Comparison of ENCODE assay signal across 8 cellular contexts in the genomic region with DNA sequence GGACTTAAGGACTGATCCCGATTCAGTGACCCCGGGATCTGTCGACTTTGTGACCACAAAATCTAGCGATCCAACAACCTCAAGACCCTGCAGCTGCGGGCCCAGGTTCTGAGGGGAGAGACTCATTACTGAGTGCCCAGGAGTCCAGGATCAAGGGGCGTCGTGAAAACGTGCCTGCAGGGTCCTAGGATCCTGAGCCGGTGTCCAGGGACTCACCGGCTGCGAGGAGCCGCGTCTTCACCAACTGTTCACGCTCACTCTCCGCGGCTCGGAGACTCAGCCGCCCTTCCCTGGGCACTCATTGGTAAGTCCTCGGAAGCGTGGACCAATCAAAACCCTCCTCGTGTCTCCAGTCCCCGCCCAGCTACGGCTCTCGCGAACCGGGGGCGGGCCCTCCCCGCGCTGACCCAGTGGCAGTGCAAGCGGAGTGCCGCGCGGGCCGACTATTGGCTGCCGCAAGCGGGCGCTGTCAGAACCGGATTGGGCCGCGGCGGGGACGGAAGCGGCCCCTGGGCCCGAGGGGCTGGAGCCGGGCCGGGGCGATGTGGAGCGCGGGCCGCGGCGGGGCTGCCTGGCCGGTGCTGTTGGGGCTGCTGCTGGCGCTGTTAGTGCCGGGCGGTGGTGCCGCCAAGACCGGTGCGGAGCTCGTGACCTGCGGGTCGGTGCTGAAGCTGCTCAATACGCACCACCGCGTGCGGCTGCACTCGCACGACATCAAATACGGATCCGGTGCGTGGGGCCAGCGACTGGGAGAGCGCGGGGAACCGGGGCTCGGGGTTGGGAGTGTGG. TPM values are rescaled to one million over a fixed set of nuclear protein-coding genes. Genes with fewer than 3 reads are reported as not detected.
DNase-seq lines count a peak whose midpoint lies in the region; ATAC-seq and TF ChIP-seq lines count a peak whose summit lies in the region.

A gene with protein sequence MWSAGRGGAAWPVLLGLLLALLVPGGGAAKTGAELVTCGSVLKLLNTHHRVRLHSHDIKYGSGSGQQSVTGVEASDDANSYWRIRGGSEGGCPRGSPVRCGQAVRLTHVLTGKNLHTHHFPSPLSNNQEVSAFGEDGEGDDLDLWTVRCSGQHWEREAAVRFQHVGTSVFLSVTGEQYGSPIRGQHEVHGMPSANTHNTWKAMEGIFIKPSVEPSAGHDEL (plus strand): TSS at position 508 of the 789 bp plus-strand sequence. CDS start 35 bp downstream, at position 543.

- H3K9me2 ChIP-seq in PC-9 (ENCODE audit: insufficient read depth): no peaks in the 10 kb centered on the region

- no peaks in the 10 kb centered on the region for H3K9me3 ChIP-seq in PC-9 (ENCODE audit: insufficient read depth, low read depth)

- no peaks in the 10 kb centered on the region; the same call in 1 of the 2 replicates for H3K4me1 ChIP-seq in PC-9 (replicated peaks; ENCODE audit: insufficient read depth)

- H3K79me2 ChIP-seq in PC-9 (ENCODE audit: low read depth): no peaks in the 10 kb centered on the region

- H3K4me3 ChIP-seq in PC-9: peak within 1 kb of the TSS; percentile 67
- H3K4me3 ChIP-seq in epithelial cell of proximal tubule (ENCODE audit: low read depth, low read length): peak within 1 kb of the TSS; percentile 80

- peak; percentile 47 for TF ChIP-seq CTCF in PC-9 (conservative IDR thresholded peaks at IDR 0.05)
- TF ChIP-seq CTCF in epithelial cell of proximal tubule (conservative IDR thresholded peaks at IDR 0.05; ENCODE audit: low read depth, low read length): no peak

- no peaks in the 10 kb centered on the region for H3F3A ChIP-seq in PC-9 (ENCODE audit: insufficient read depth, low read depth)

- CTCF ChIA-PET in PC-9 (lab: Charles Lee): interaction anchor here (0.7 to 2.2 kb wide), 3 partner anchors 13 to 34 kb away, joined by 4 to 12 read pairs (median 4); no protein-coding TSS in a partner anchor

- H4K20me1 ChIP-seq in PC-9 (ENCODE audit: insufficient read depth): no peaks in the 10 kb centered on the region; the same call in 1 of the 2 replicates

- peak within 1 kb of the TSS; percentile 90 for H3K4me2 ChIP-seq in PC-9

- POLR2A ChIA-PET in PC-9 (lab: Charles Lee; ENCODE audit: unreplicated experiment): interaction anchor here (0.6 to 0.7 kb wide), 3 partner anchors 13 to 670 kb away, joined by 3 to 5 read pairs (median 3); no protein-coding TSS in a partner anchor

- BruUV-seq in PC-9 (replicated peaks; lab: Mats Ljungman, UMichigan): no TSS peak

- H3K27ac ChIP-seq in PC-9: peak within 1 kb of the TSS; percentile 74

- H2AFZ ChIP-seq in PC-9: peak within 1 kb of the TSS; percentile 84

- intact Hi-C loops in PC-9 (cut with micrococcal nuclease; ENCODE audit: unreplicated experiment): no loop called here

- DNase-seq in DMS53 treated with DMSO at 0.1 percent for 48 hours (lab: John Stamatoyannopoulos, UW; ENCODE audit: unreplicated experiment) (peak; percentile 68), KG1 (lab: John Stamatoyannopoulos, UW) (peak; percentile 94), PC-9 (peak; percentile 93 to 95), activated T-cell treated with anti-CD3 and anti-CD28 coated beads for 48 hours (ENCODE audit: low read depth) (peak; percentile 98), epithelial cell of proximal tubule (ENCODE audit: low read depth) (peak; percentile 81), mucosa of gallbladder (ENCODE audit: low spot score) (peak; percentile 99)
- peak; percentile 98 for DNase-seq in stimulated activated CD8-positive, alpha-beta memory T cell treated with anti-CD3 and anti-CD28 coated beads, Interleukin-4, amount 100 ng/mL, for 24 hours (ENCODE audit: low read depth)

- no peaks in the 10 kb centered on the region for H3K27me3 ChIP-seq in PC-9 (ENCODE audit: insufficient read depth, low read depth)

- no peaks in the 10 kb centered on the region for H3K36me3 ChIP-seq in PC-9 (ENCODE audit: low read depth)

- ATAC-seq in GM21723 (IDR thresholded peaks at IDR 0.05; ENCODE audit: unreplicated experiment): peak; percentile 95

RNA-seq across cellular contexts. Expression of the gene that starts here (rescaled TPM):
- total RNA-seq in PC-9 (2021) (22.5 and 23.2 TPM in 2 replicates), epithelial cell of proximal tubule (93.2 and 109 TPM in 2 replicates), mucosa of gallbladder (61.4 TPM)

Comparison
In these comparisons a context has a peak if more than half of its experiments do, and no peak if none do; other contexts are left out.
1. Peak in every context shown above with its lines: DNase-seq, ATAC-seq, H3K4me3 ChIP-seq and H3K27ac ChIP-seq.